Comparison of ENCODE assay signal across 9 cellular contexts in genomic region chr4:137125011-137125410, GRCh38.
A peak's percentile ranks its signal among the peaks of the same experiment; 100 is the strongest.
DNase-seq lines count a peak whose midpoint lies in the region; ATAC-seq, FAIRE-seq and TF ChIP-seq lines count a peak whose summit lies in the region.
"Had no signal": no experiment of that assay in that cellular context is flagged by ENCODE, and none has a peak within 500 bp of the region (broad histone marks: within the 10 kb centered on the region; RNA-seq: fewer than 3 reads in every experiment).

No MANE protein-coding gene starts in this region.

- no peaks in the 10 kb centered on the region for H3K79me2 ChIP-seq in astrocyte (ENCODE audit: insufficient read depth, low read length)

- H3K27me3 ChIP-seq in astrocyte (ENCODE audit: insufficient read depth, low read length) (no peaks in the 10 kb centered on the region), vagina (no peaks in the 10 kb centered on the region)
- H3K27me3 ChIP-seq: adrenal gland had no signal

- intact Hi-C loops in Right ventricle myocardium inferior (cut with DNase I) (loop anchor here (2.0 to 10.0 kb wide), 3 partner anchors 736 to 1560 kb away; no protein-coding TSS in a partner anchor), cardiac septum (cut with DNase I) (loop anchor here (10.0 kb wide), 2 partner anchors 400 to 730 kb away; no protein-coding TSS in a partner anchor), vagina (cut with DNase I) (loop anchor here (10.0 kb wide), 2 partner anchors 730 to 1060 kb away; no protein-coding TSS in a partner anchor)

- TF ChIP-seq CTCF in astrocyte (IDR thresholded peaks at IDR 0.05; ENCODE audit: insufficient read depth, low read depth, low read length) (no peak), vagina (IDR thresholded peaks at IDR 0.05) (no peak)

- H3K4me1 ChIP-seq in astrocyte (ENCODE audit: insufficient read depth, low read length) (no peaks in the 10 kb centered on the region), vagina (no peaks in the 10 kb centered on the region)
- H3K4me1 ChIP-seq: adrenal gland had no signal

- H3K27ac Mint-ChIP-seq in astrocyte (ENCODE audit: unreplicated experiment) = no peak overlapping the region

- ATAC-seq in Right ventricle myocardium inferior (peak; percentile 48), HG03139 (IDR thresholded peaks at IDR 0.05; ENCODE audit: unreplicated experiment) (no peak), GM21786 (IDR thresholded peaks at IDR 0.05; ENCODE audit: unreplicated experiment) (no peak)

- no peaks in the 10 kb centered on the region for H4K20me1 ChIP-seq in astrocyte (ENCODE audit: insufficient read depth, low read length)

- no peaks in the 10 kb centered on the region for H3K36me3 Mint-ChIP-seq in astrocyte (ENCODE audit: low read depth, unreplicated experiment)

- H3K27me3 Mint-ChIP-seq in astrocyte (ENCODE audit: low read depth, unreplicated experiment) = no peaks in the 10 kb centered on the region

- no peak for DNase-seq in Right ventricle myocardium inferior (ENCODE audit: missing footprints)
- no peak for DNase-seq in cardiac septum (ENCODE audit: low spot score)
- peak; percentile 30 for DNase-seq in astrocyte (ENCODE audit: low read depth)
- peak; percentile 59 for DNase-seq in kidney tubule cell (ENCODE audit: low spot score)
- no peak for DNase-seq in vagina (ENCODE audit: extremely low spot score in 2 of 2)
- no peak for DNase-seq in activated effector memory CD4-positive, alpha-beta T cell treated with anti-CD3 and anti-CD28 coated beads, Interleukin-2, amount 50 U/mL, for 16 hours

- H3K9ac ChIP-seq in astrocyte (ENCODE audit: low read length) = peak overlapping the region; percentile 66

- TF ChIP-seq POLR2A in vagina (IDR thresholded peaks at IDR 0.05) = no peak

- H3K27ac ChIP-seq in astrocyte (ENCODE audit: low read depth, low read length) (peak overlapping the region; percentile 44), vagina (no peak overlapping the region)
- H3K27ac ChIP-seq: adrenal gland had no signal

- no peaks in the 10 kb centered on the region for H3K9me3 Mint-ChIP-seq in astrocyte (ENCODE audit: unreplicated experiment)

- no peaks in the 10 kb centered on the region for H3K4me1 Mint-ChIP-seq in astrocyte (ENCODE audit: low read depth, unreplicated experiment)

- no peaks in the 10 kb centered on the region for H3K9me3 ChIP-seq in astrocyte (ENCODE audit: insufficient read depth, low read depth, low read length)
- H3K9me3 ChIP-seq in vagina = no peaks in the 10 kb centered on the region
- H3K9me3 ChIP-seq: adrenal gland had no signal

- H2AFZ ChIP-seq in astrocyte (ENCODE audit: low read depth, low read length) = peak overlapping the region; percentile 23

- H3K4me3 ChIP-seq in astrocyte (ENCODE audit: insufficient read depth, low read depth, low read length) (peak overlapping the region; percentile 49), vagina (peak overlapping the region; percentile 31 to 32)

- FAIRE-seq in astrocyte (lab: Jason Lieb, UNC) = peak; percentile 13

- H3K4me2 ChIP-seq in astrocyte (ENCODE audit: low read length) = peak overlapping the region; percentile 76

- H3K4me3 Mint-ChIP-seq in astrocyte (ENCODE audit: unreplicated experiment) = no peak overlapping the region

- H3K36me3 ChIP-seq in astrocyte (ENCODE audit: insufficient read depth, low read length) = no peaks in the 10 kb centered on the region
- no peaks in the 10 kb centered on the region for H3K36me3 ChIP-seq in vagina
- H3K36me3 ChIP-seq: adrenal gland had no signal

Comparison
In these comparisons a context has a peak if more than half of its experiments do, and no peak if none do; other contexts are left out.
1. DNase-seq: peak in astrocyte (single experiment) and kidney tubule cell (single experiment); none in Right ventricle myocardium inferior (single experiment), cardiac septum (single experiment), vagina (0 of 2) and activated effector memory CD4-positive, alpha-beta T cell treated with anti-CD3 and anti-CD28 coated beads, Interleukin-2, amount 50 U/mL, for 16 hours (single experiment).